ENCODE assay signal across 8 cellular contexts in the genomic region with DNA sequence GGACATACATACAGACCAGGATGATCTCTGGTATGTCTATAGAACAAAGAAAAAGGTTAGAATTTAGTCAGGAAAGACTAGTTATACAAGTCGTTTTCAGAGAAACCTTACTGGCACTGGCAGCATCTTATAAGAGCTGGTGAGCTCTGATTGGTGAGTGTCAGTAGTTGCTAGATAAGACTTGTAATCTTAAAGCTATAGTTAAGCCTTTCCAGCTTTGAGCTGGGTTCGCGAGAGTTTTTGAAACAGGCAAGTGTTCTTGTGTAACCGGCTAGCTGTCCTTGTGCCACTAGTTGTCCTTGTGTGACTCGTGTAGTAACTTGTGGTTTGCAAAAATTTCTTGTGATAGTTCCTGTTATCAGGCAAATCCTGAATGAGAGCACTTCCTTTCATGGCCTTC.
"Had no signal": no experiment of that assay in that cellular context is flagged by ENCODE, and none has a peak within 500 bp of the region (broad histone marks: within the 10 kb centered on the region; RNA-seq: fewer than 3 reads in every experiment).

No MANE protein-coding gene starts in this region.

- H3K4me3 Mint-ChIP-seq: activated CD4-positive, alpha-beta memory T cell treated with anti-CD3 and anti-CD28 coated beads for 36 hours; activated naive CD8-positive, alpha-beta T cell treated with anti-CD3 and anti-CD28 coated beads, Interleukin-2, amount 50 U/mL, for 24 hours; activated T-cell treated with anti-CD3 and anti-CD28 coated beads, Interleukin-2, amount 50 U/mL, for 72 hours; naive B cell had no signal

- H3K36me3 Mint-ChIP-seq: activated CD4-positive, alpha-beta memory T cell treated with anti-CD3 and anti-CD28 coated beads for 36 hours; naive B cell had no signal

- H3K27ac Mint-ChIP-seq: activated CD4-positive, alpha-beta memory T cell treated with anti-CD3 and anti-CD28 coated beads for 36 hours; activated naive CD8-positive, alpha-beta T cell treated with anti-CD3 and anti-CD28 coated beads, Interleukin-2, amount 50 U/mL, for 24 hours; activated T-cell treated with anti-CD3 and anti-CD28 coated beads, Interleukin-2, amount 50 U/mL, for 72 hours; naive B cell had no signal

- H3K4me1 Mint-ChIP-seq: activated naive CD8-positive, alpha-beta T cell treated with anti-CD3 and anti-CD28 coated beads, Interleukin-2, amount 50 U/mL, for 24 hours; naive B cell had no signal

- ATAC-seq: activated naive CD8-positive, alpha-beta T cell treated with anti-CD3 and anti-CD28 coated beads, Interleukin-2, amount 50 U/mL, for 24 hours; activated T-cell treated with anti-CD3 and anti-CD28 coated beads, Interleukin-2, amount 50 U/mL, for 72 hours had no signal

- DNase-seq: activated CD4-positive, alpha-beta memory T cell treated with anti-CD3 and anti-CD28 coated beads for 36 hours; activated naive CD8-positive, alpha-beta T cell treated with anti-CD3 and anti-CD28 coated beads, Interleukin-2, amount 50 U/mL, for 24 hours; activated T-cell treated with anti-CD3 and anti-CD28 coated beads, Interleukin-2, amount 50 U/mL, for 72 hours; caudate nucleus; effector CD4-positive, alpha-beta T cell; naive B cell had no signal

- H3K27ac ChIP-seq: coronary artery, parathyroid adenoma had no signal

- H2AFZ ChIP-seq: parathyroid adenoma had no signal

- H3K79me2 ChIP-seq: parathyroid adenoma had no signal

- H3K4me1 ChIP-seq: parathyroid adenoma had no signal

- H3K4me3 ChIP-seq: coronary artery had no signal

- H3K27me3 Mint-ChIP-seq: activated CD4-positive, alpha-beta memory T cell treated with anti-CD3 and anti-CD28 coated beads for 36 hours; activated naive CD8-positive, alpha-beta T cell treated with anti-CD3 and anti-CD28 coated beads, Interleukin-2, amount 50 U/mL, for 24 hours; naive B cell had no signal
